2 cellular contexts compared by ENCODE assay signal in the genomic region with DNA sequence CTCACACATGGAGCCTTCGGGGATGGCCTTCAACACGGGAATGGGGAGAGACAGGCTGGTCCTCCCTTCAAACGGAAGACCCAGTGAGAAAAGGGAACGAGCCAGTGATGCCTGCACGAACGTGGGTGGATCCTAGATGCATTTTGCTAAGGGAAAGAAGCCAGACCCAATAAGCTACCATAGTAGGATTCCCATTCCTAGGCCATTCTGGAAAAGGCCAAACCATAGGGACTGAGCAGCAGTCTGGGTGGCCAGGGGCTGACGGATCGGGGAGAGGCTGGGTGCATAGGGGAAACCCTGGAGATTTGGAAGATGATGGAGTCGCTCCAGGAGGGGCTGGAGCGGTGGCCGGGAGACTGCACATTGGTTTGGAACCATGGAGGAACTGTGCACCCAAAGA. TPM values are rescaled to one million over a fixed set of nuclear protein-coding genes. Genes with fewer than 3 reads are reported as not detected.
"Had no signal": no experiment of that assay in that cellular context is flagged by ENCODE, and none has a peak within 500 bp of the region (broad histone marks: within the 10 kb centered on the region; RNA-seq: fewer than 3 reads in every experiment).

No MANE protein-coding gene starts in this region.

RNA-seq across cellular contexts. Expression of a gene that starts 18.7 kb away (rescaled TPM):
- total RNA-seq: osteoblast, pulmonary artery endothelial cell had no signal
